ENCODE assay signal across 12 cellular contexts in genomic region chr12:51322452-51322851, GRCh38. TPM values are rescaled to one million over a fixed set of nuclear protein-coding genes. Genes with fewer than 3 reads are reported as not detected.
DNase-seq lines count a peak whose midpoint lies in the region; ATAC-seq and TF ChIP-seq lines count a peak whose summit lies in the region.
"Had no signal": no experiment of that assay in that cellular context is flagged by ENCODE, and none has a peak within 500 bp of the region (broad histone marks: within the 10 kb centered on the region; RNA-seq: fewer than 3 reads in every experiment).

No MANE protein-coding gene starts in this region.

- peak overlapping the region; percentile 88 for H3K4me3 Mint-ChIP-seq in activated CD4-positive, alpha-beta memory T cell treated with anti-CD3 and anti-CD28 coated beads, Interleukin-2, amount 10 ng/mL, durations not matched to agents 7 days and 5 days
- H3K4me3 Mint-ChIP-seq in memory B cell: peak overlapping the region; percentile 88

- TF ChIP-seq CTCF in transverse colon (IDR thresholded peaks at IDR 0.05): no peak

- peak overlapping the region; percentile 67 to 84 (median 74) for H3K27ac ChIP-seq in transverse colon
- H3K27ac ChIP-seq: brain microvascular endothelial cell had no signal

- no peaks in the 10 kb centered on the region for H3K27me3 ChIP-seq in transverse colon
- H3K27me3 ChIP-seq: brain microvascular endothelial cell had no signal

- peak; percentile 35 for DNase-seq in activated naive CD4-positive, alpha-beta T cell treated with Interleukin-2 at 50 U/mL for 16 hours
- no peak for DNase-seq in activated naive CD4-positive, alpha-beta T cell (lab: John Stamatoyannopoulos, UW)
- no peak for DNase-seq in activated CD4-positive, alpha-beta memory T cell treated with anti-CD3 and anti-CD28 coated beads, Interleukin-2, amount 10 ng/mL, durations not matched to agents 7 days and 5 days
- no peak for DNase-seq in memory B cell (ENCODE audit: low spot score in 2 of 2)
- no peak for DNase-seq in transverse colon
- DNase-seq: brain microvascular endothelial cell, NCI-H2107 had no signal

- in situ Hi-C loops in transverse colon (cut with MboI; ENCODE audit: low pct_ligation_motif_present in 1 of 4, low pct_unique_long_range_greater_than_20kb in 1 of 4, low sequenced_read_pairs in 3 of 4): no loop called here

- TF ChIP-seq POLR2A in transverse colon (IDR thresholded peaks at IDR 0.05): no peak

- CTCF ChIA-PET in activated CD4-positive, alpha-beta memory T cell treated with anti-CD3 and anti-CD28 coated beads, Interleukin-2, amount 10 ng/mL, durations not matched to agents 7 days and 5 days (lab: Charles Lee): interaction anchor here (1.1 to 4.8 kb wide), 3 partner anchors 12 to 19 kb away, joined by 3 to 44 read pairs (median 9); no protein-coding TSS in a partner anchor

- peak overlapping the region in 1 of 4 donors; percentile 41 for H3K4me3 ChIP-seq in transverse colon

- no peaks in the 10 kb centered on the region for H3K9me3 Mint-ChIP-seq in activated CD4-positive, alpha-beta memory T cell treated with anti-CD3 and anti-CD28 coated beads, Interleukin-2, amount 10 ng/mL, durations not matched to agents 7 days and 5 days
- no peaks in the 10 kb centered on the region for H3K9me3 Mint-ChIP-seq in memory B cell

- H3K36me3 ChIP-seq in transverse colon: no peaks in the 10 kb centered on the region
- H3K36me3 ChIP-seq: brain microvascular endothelial cell had no signal

- peaks cover 51% of the 10 kb centered on the region for H3K36me3 Mint-ChIP-seq in activated CD4-positive, alpha-beta memory T cell treated with anti-CD3 and anti-CD28 coated beads, Interleukin-2, amount 10 ng/mL, durations not matched to agents 7 days and 5 days (ENCODE audit: low read depth)
- H3K36me3 Mint-ChIP-seq in memory B cell: peaks cover 14% of the 10 kb centered on the region

- peaks cover 0 to 46% (median 20%) of the 10 kb centered on the region in 4 donors for H3K4me1 ChIP-seq in transverse colon

- H3K27ac Mint-ChIP-seq in activated CD4-positive, alpha-beta memory T cell treated with anti-CD3 and anti-CD28 coated beads, Interleukin-2, amount 10 ng/mL, durations not matched to agents 7 days and 5 days: peak overlapping the region; percentile 98
- peak overlapping the region; percentile 79 for H3K27ac Mint-ChIP-seq in memory B cell

- 80% methylated on average over 5 of the region's 5 CpGs; no CpG with 5 or more reads in 1 of the 2 donors for WGBS in transverse colon (ENCODE audit: low coverage in 1 of 2), 2 donors

- no peak for ATAC-seq in memory B cell (ENCODE audit: low read depth)
- no peak for ATAC-seq in HG02678 (IDR thresholded peaks at IDR 0.05; ENCODE audit: unreplicated experiment)
- ATAC-seq in GM19463 (IDR thresholded peaks at IDR 0.05; ENCODE audit: unreplicated experiment): no peak
- ATAC-seq in HG03457 (IDR thresholded peaks at IDR 0.05; ENCODE audit: unreplicated experiment): no peak

- H3K9me3 ChIP-seq in transverse colon: no peaks in the 10 kb centered on the region

- no peak for TF ChIP-seq EP300 in transverse colon (IDR thresholded peaks at IDR 0.05; ENCODE audit: low read depth)

- H3K4me1 Mint-ChIP-seq in activated CD4-positive, alpha-beta memory T cell treated with anti-CD3 and anti-CD28 coated beads, Interleukin-2, amount 10 ng/mL, durations not matched to agents 7 days and 5 days: peaks cover 81% of the 10 kb centered on the region
- H3K4me1 Mint-ChIP-seq in memory B cell: peaks cover 65% of the 10 kb centered on the region

- POLR2A ChIA-PET in activated CD4-positive, alpha-beta memory T cell treated with anti-CD3 and anti-CD28 coated beads, Interleukin-2, amount 10 ng/mL, durations not matched to agents 7 days and 5 days (lab: Charles Lee): interaction anchor here (0.8 to 7.2 kb wide), 15 partner anchors 10 to 558 kb away, joined by 3 to 65 read pairs (median 8); partner anchors contain the start of genes ATF1, CSRNP2, DAZAP2 and LETMD1

- H3K27me3 Mint-ChIP-seq in activated CD4-positive, alpha-beta memory T cell treated with anti-CD3 and anti-CD28 coated beads, Interleukin-2, amount 10 ng/mL, durations not matched to agents 7 days and 5 days: no peaks in the 10 kb centered on the region
- no peaks in the 10 kb centered on the region for H3K27me3 Mint-ChIP-seq in memory B cell

- intact Hi-C loops in transverse colon (cut with DNase I; ENCODE audit: low total_unique reads): no loop called here

RNA-seq across cellular contexts. Expression of gene BIN2, which starts 1.5 kb away (rescaled TPM):
- 100 to 1,000 TPM; 206 to 214 TPM for total RNA-seq in activated CD4-positive, alpha-beta memory T cell treated with anti-CD3 and anti-CD28 coated beads, Interleukin-2, amount 10 ng/mL, durations not matched to agents 7 days and 5 days
- total RNA-seq in transverse colon: 10 to 100 TPM in 2 of 4 donors, 1 to 10 TPM in 2; 4.0 to 28.8 (median 9.0) TPM
- total RNA-seq: RPMI7951 had no signal

RNA-seq across cellular contexts. Expression of gene CELA1, which starts 24.0 kb away (rescaled TPM):
- total RNA-seq in activated CD4-positive, alpha-beta memory T cell treated with anti-CD3 and anti-CD28 coated beads, Interleukin-2, amount 10 ng/mL, durations not matched to agents 7 days and 5 days: not detected
- not detected for total RNA-seq in transverse colon
- total RNA-seq: HT-29, RPMI7951 had no signal

RNA-seq across cellular contexts. Expression of gene SMAGP, which starts 52.2 kb away (rescaled TPM):
- total RNA-seq in activated CD4-positive, alpha-beta memory T cell treated with anti-CD3 and anti-CD28 coated beads, Interleukin-2, amount 10 ng/mL, durations not matched to agents 7 days and 5 days: 1 to 10 TPM; 1.8 to 3.1 TPM
- 100 to 1,000 TPM in 2 of 4 donors, 10 to 100 TPM in 2; 29.5 to 144 (median 104) TPM for total RNA-seq in transverse colon

Comparison
In these comparisons a context has a peak if more than half of its experiments do, and no peak if none do; other contexts are left out.
1. RNA of gene BIN2, which starts 1.5 kb away (total RNA-seq): 206 to 214 TPM in activated CD4-positive, alpha-beta memory T cell treated with anti-CD3 and anti-CD28 coated beads, Interleukin-2, amount 10 ng/mL, durations not matched to agents 7 days and 5 days; 4.0 to 28.8 TPM in transverse colon; every median in the first group is over 4 times any median in the second.
2. RNA of gene SMAGP, which starts 52.2 kb away (total RNA-seq): 29.5 to 144 TPM in transverse colon; 1.8 to 3.1 TPM in activated CD4-positive, alpha-beta memory T cell treated with anti-CD3 and anti-CD28 coated beads, Interleukin-2, amount 10 ng/mL, durations not matched to agents 7 days and 5 days; every median in the first group is over 4 times any median in the second.